22 cellular contexts compared by ENCODE assay signal in genomic region chr7:27137603-27138410, GRCh38. TPM values are rescaled to one million over a fixed set of nuclear protein-coding genes. Genes with fewer than 3 reads are reported as not detected.
DNase-seq lines count a peak whose midpoint lies in the region; ATAC-seq and TF ChIP-seq lines count a peak whose summit lies in the region.
"Had no signal": no experiment of that assay in that cellular context is flagged by ENCODE, and none has a peak within 500 bp of the region (broad histone marks: within the 10 kb centered on the region; RNA-seq: fewer than 3 reads in every experiment).

No MANE protein-coding gene starts in this region.

- TF ChIP-seq CTCF in AG04450 (IDR thresholded peaks at IDR 0.05; ENCODE audit: low read depth, low read length) (no peak), sigmoid colon (IDR thresholded peaks at IDR 0.05) (no peak), omental fat pad (IDR thresholded peaks at IDR 0.05) (no peak)

- peak overlapping the region; percentile 88 for H3K9ac ChIP-seq in adipocyte (ENCODE audit: low read length)
- H3K9ac ChIP-seq: SK-N-SH had no signal

- DNase-seq in AG04450 (ENCODE audit: low read depth, low spot score) (no peak), adipocyte (ENCODE audit: low read depth) (no peak), kidney tubule cell (ENCODE audit: low spot score) (peak; percentile 68), sigmoid colon (peak; percentile 26), DMS53 (lab: John Stamatoyannopoulos, UW) (no peak), nucleus accumbens (lab: John Stamatoyannopoulos, UW) (no peak), omental fat pad (ENCODE audit: low spot score) (no peak), T-helper 2 cell (no peak)
- DNase-seq: 8988T; activated naive CD4-positive, alpha-beta T cell treated with Interleukin-2 at 50 U/mL for 16 hours; activated T-cell treated with anti-CD3 and anti-CD28 coated beads for 4 hours; brain microvascular endothelial cell; C1 segment of cervical spinal cord; immature natural killer cell; mesendoderm; NCI-H1105 treated with DMSO at 0.1 percent for 48 hours; NCI-H2171; NCI-H774; PC-3; SK-N-SH had no signal

- CTCF ChIA-PET in AG04450 (lab: Charles Lee) = no interaction called here

- POLR2A ChIA-PET in AG04450 (lab: Yijun Ruan, JAX) = interaction anchor here (0.6 to 0.7 kb wide), 3 partner anchors 22 to 38 kb away, joined by 3 to 8 read pairs (median 4); no protein-coding TSS in a partner anchor

- ATAC-seq in omental fat pad (ENCODE audit: low FRiP score) = no peak
- ATAC-seq: esophagus mucosa, PC-3 had no signal

- no peak overlapping the region for H3K4me3 ChIP-seq in AG04450 (ENCODE audit: low read depth, low read length)
- H3K4me3 ChIP-seq in adipocyte (ENCODE audit: low read length) = peak overlapping the region; percentile 82
- no peak overlapping the region for H3K4me3 ChIP-seq in sigmoid colon

- intact Hi-C loops in sigmoid colon (cut with DNase I) = no loop called here

- H3K4me1 ChIP-seq in adipocyte (ENCODE audit: control insufficient read depth, insufficient read depth, low read length) (peaks cover 77% of the 10 kb centered on the region), sigmoid colon (peaks cover 0 to 60% (median 49%) of the 10 kb centered on the region in 4 donors)

- H3K9me3 ChIP-seq in AG04450 (ENCODE audit: control insufficient read depth, insufficient read depth, low read length) (no peaks in the 10 kb centered on the region; the same call in 1 of the 2 replicates), adipocyte (ENCODE audit: control insufficient read depth, low read length) (no peaks in the 10 kb centered on the region), sigmoid colon (no peaks in the 10 kb centered on the region)
- H3K9me3 ChIP-seq: neutrophil, SK-N-SH had no signal

- peak overlapping the region; percentile 86 for H3K27ac ChIP-seq in AG04450 (ENCODE audit: low read depth, low read length)
- peak overlapping the region; percentile 67 to 99 (median 92) for H3K27ac ChIP-seq in sigmoid colon
- H3K27ac ChIP-seq: brain microvascular endothelial cell, neutrophil had no signal

- WGBS in sigmoid colon, 2 donors = 14 to 58% methylated on average over 2 of the region's 2 CpGs

- no peak for TF ChIP-seq POLR2A in sigmoid colon (IDR thresholded peaks at IDR 0.05)

- H3K27me3 ChIP-seq in AG04450 (ENCODE audit: control insufficient read depth, insufficient read depth, low read length) (no peaks in the 10 kb centered on the region), adipocyte (replicated peaks; ENCODE audit: control insufficient read depth, insufficient read depth, low read length) (no peaks in the 10 kb centered on the region), sigmoid colon (no peaks in the 10 kb centered on the region)

- H3K36me3 ChIP-seq in adipocyte (ENCODE audit: control insufficient read depth, insufficient read depth, low read length, severe bottlenecking) (peaks cover 9% of the 10 kb centered on the region), sigmoid colon (peaks cover 0 to 21% (median 0%) of the 10 kb centered on the region in 4 donors)
- H3K36me3 ChIP-seq: brain microvascular endothelial cell, neutrophil had no signal

- no peak for TF ChIP-seq EP300 in sigmoid colon (IDR thresholded peaks at IDR 0.05)

RNA-seq across cellular contexts. Expression of gene HOXA5, which starts 5.7 kb away (rescaled TPM):
- 48.3 and 51.0 TPM in 2 replicates for polyA plus RNA-seq in AG04450 (2011; rRNA removed)
- polyA minus RNA-seq in AG04450 (2011; rRNA and poly(A)+ RNA removed) = 37.7 and 49.7 TPM in 2 replicates
- 10 to 100 TPM in 3 of 4 donors, 1 to 10 TPM in 1; 9.2 to 12.2 (median 11.2) TPM for total RNA-seq in sigmoid colon
- polyA plus RNA-seq in sigmoid colon = 10 to 100 TPM in 1 of 3 donors, 1 to 10 TPM in 2; 3.2 to 14.3 (median 7.8) TPM
- total RNA-seq in omental fat pad = 10 to 100 TPM; 10.4 to 39.4 (median 26.5) TPM
- polyA plus RNA-seq: SK-N-SH had no signal

RNA-seq across cellular contexts. Expression of gene HOXA4, which starts 7.2 kb away (rescaled TPM):
- polyA plus RNA-seq in AG04450 (2011; rRNA removed) (5.4 and 5.8 TPM in 2 replicates), sigmoid colon (1 to 10 TPM in 2 of 3 donors, not detected in 1; 1.8 to 4.8 TPM)
- polyA minus RNA-seq in AG04450 (2011; rRNA and poly(A)+ RNA removed) = 3.6 and 4.2 TPM in 2 replicates
- total RNA-seq in sigmoid colon (1 to 10 TPM; 2.0 to 4.2 (median 2.9) TPM), omental fat pad (1 to 10 TPM; 1.6 to 5.7 (median 3.1) TPM)
- polyA plus RNA-seq: SK-N-SH had no signal

RNA-seq across cellular contexts. Expression of gene HOXA6, which starts 9.8 kb away (rescaled TPM):
- polyA plus RNA-seq in AG04450 (2011; rRNA removed) (1.2 and 1.3 TPM in 2 replicates), sigmoid colon (1 to 10 TPM in 2 of 3 donors, not detected in 1; 1.6 to 8.1 TPM)
- polyA minus RNA-seq in AG04450 (2011; rRNA and poly(A)+ RNA removed) = 0.91 and 2.1 TPM in 2 replicates
- total RNA-seq in sigmoid colon (1 to 10 TPM; 4.2 to 10.0 (median 4.5) TPM), omental fat pad (10 to 100 TPM in 1 of 4 donors, 1 to 10 TPM in 3; 1.1 to 13.1 (median 6.4) TPM)
- polyA plus RNA-seq: SK-N-SH had no signal

RNA-seq across cellular contexts. Expression of gene HOXA3, which starts 14.6 kb away (rescaled TPM):
- polyA plus RNA-seq in AG04450 (2011; rRNA removed) (1.6 and 1.9 TPM in 2 replicates), sigmoid colon (10 to 100 TPM in 2 of 3 donors, 1 to 10 TPM in 1; 3.9 to 15.6 (median 10.3) TPM)
- polyA minus RNA-seq in AG04450 (2011; rRNA and poly(A)+ RNA removed) = 2.2 and 2.6 TPM in 2 replicates
- total RNA-seq in sigmoid colon (10 to 100 TPM in 2 of 4 donors, 1 to 10 TPM in 2; 4.9 to 20.8 (median 12.0) TPM), omental fat pad (10 to 100 TPM in 1 of 4 donors, 1 to 10 TPM in 3; 1.8 to 11.0 (median 4.3) TPM)

RNA-seq across cellular contexts. Expression of gene HOXA7, which starts 18.7 kb away (rescaled TPM):
- polyA plus RNA-seq in AG04450 (2011; rRNA removed) = 5.1 and 5.3 TPM in 2 replicates
- 1.7 and 2.6 TPM in 2 replicates for polyA minus RNA-seq in AG04450 (2011; rRNA and poly(A)+ RNA removed)
- 1 to 10 TPM; 4.7 to 9.1 (median 7.3) TPM for total RNA-seq in sigmoid colon
- polyA plus RNA-seq in sigmoid colon = 10 to 100 TPM; 18.0 to 23.9 (median 18.0) TPM
- 1 to 10 TPM; 4.6 to 6.1 (median 5.3) TPM for total RNA-seq in omental fat pad
- polyA plus RNA-seq: SK-N-SH had no signal

Comparison
In these comparisons a context has a peak if more than half of its experiments do, and no peak if none do; other contexts are left out.
1. DNase-seq: peak in kidney tubule cell (single experiment) and sigmoid colon (single experiment); none in AG04450 (single experiment), adipocyte (single experiment), DMS53 (single experiment), nucleus accumbens (0 of 56), omental fat pad (single experiment) and T-helper 2 cell (0 of 5).